ENCODE assay signal across 1 cellular context in genomic region chr10:2791774-2792443, GRCh38.
TF ChIP-seq lines count a peak whose summit lies in the region.

No MANE protein-coding gene starts in this region.

TF ChIP-seq in GM12878, 131 proteins besides CTCF, POLR2A, EP300 and RAD21 (continued from another document and continues in another):
- no peak for TF ChIP-seq CEBPZ (IDR thresholded peaks at IDR 0.05; ENCODE audit: low read depth, low read length)
- no peak for TF ChIP-seq ZNF384 (IDR thresholded peaks at IDR 0.05; ENCODE audit: borderline replicate concordance, low read depth, low read length)
- no peak for TF ChIP-seq ETV6 (conservative IDR thresholded peaks at IDR 0.05 in 1 of 2, IDR thresholded peaks at IDR 0.05 in 1 of 2; ENCODE audit: borderline replicate concordance in 1 of 2, low read depth in 1 of 2)
- TF ChIP-seq BCL11A (IDR thresholded peaks at IDR 0.05; ENCODE audit: low read depth, low read length) = peak; percentile 95
- no peak for TF ChIP-seq ATF3 (IDR thresholded peaks at IDR 0.05; ENCODE audit: borderline replicate concordance, extremely low read depth, low read depth, low read length)
- TF ChIP-seq USF1 (IDR thresholded peaks at IDR 0.05; ENCODE audit: borderline replicate concordance, extremely low read length, insufficient read depth, low read depth, low read length) = no peak
- TF ChIP-seq LARP7 (IDR thresholded peaks at IDR 0.05) = no peak
- peak; percentile 90 for TF ChIP-seq RELB (IDR thresholded peaks at IDR 0.05; ENCODE audit: low read depth)
- no peak for TF ChIP-seq CREB1 (IDR thresholded peaks at IDR 0.05; ENCODE audit: low read depth)
- TF ChIP-seq CBX5 (IDR thresholded peaks at IDR 0.05; ENCODE audit: low read depth) = no peak
- TF ChIP-seq BACH1 (IDR thresholded peaks at IDR 0.05; ENCODE audit: borderline replicate concordance) = no peak
- no peak for TF ChIP-seq NFXL1 (IDR thresholded peaks at IDR 0.05; ENCODE audit: borderline replicate concordance)
- TF ChIP-seq CHD1 (IDR thresholded peaks at IDR 0.05; ENCODE audit: low read depth, low read length) = no peak
- peak; percentile 62; the same call in 1 of the 2 replicates for TF ChIP-seq PAX5 (IDR thresholded peaks at IDR 0.05; ENCODE audit: borderline replicate concordance, low read depth, low read length)
- no peak for TF ChIP-seq SUPT20H (IDR thresholded peaks at IDR 0.05; ENCODE audit: borderline replicate concordance, control insufficient read depth, low read depth, low read length)
- no peak for TF ChIP-seq CREM (IDR thresholded peaks at IDR 0.05; ENCODE audit: low read depth)
- no peak for TF ChIP-seq USF2 (IDR thresholded peaks at IDR 0.05; ENCODE audit: borderline replicate concordance, low read depth, low read length)
- no peak for TF ChIP-seq NR2C1 (IDR thresholded peaks at IDR 0.05)
- no peak for TF ChIP-seq MAX (IDR thresholded peaks at IDR 0.05; ENCODE audit: low read depth, low read length)
- TF ChIP-seq SMC3 (IDR thresholded peaks at IDR 0.05; ENCODE audit: borderline replicate concordance, low read length) = no peak
- TF ChIP-seq GATAD2B (conservative IDR thresholded peaks at IDR 0.05; ENCODE audit: low read depth) = peak; percentile 64; the same call in 1 of the 2 replicates
- no peak for TF ChIP-seq NFYA (IDR thresholded peaks at IDR 0.05; ENCODE audit: borderline replicate concordance, low read depth, low read length)
- TF ChIP-seq ZNF687 (IDR thresholded peaks at IDR 0.05) = no peak
- no peak for TF ChIP-seq TARDBP (IDR thresholded peaks at IDR 0.05; ENCODE audit: borderline replicate concordance)
- no peak for TF ChIP-seq JUND (IDR thresholded peaks at IDR 0.05; ENCODE audit: low read depth, low read length)
- TF ChIP-seq RBBP5 (conservative IDR thresholded peaks at IDR 0.05) = no peak
- no peak for TF ChIP-seq SP1 (IDR thresholded peaks at IDR 0.05; ENCODE audit: low read depth, low read length)
- no peak for TF ChIP-seq MXI1 (IDR thresholded peaks at IDR 0.05; ENCODE audit: low read depth, low read length)
- TF ChIP-seq SPI1 (IDR thresholded peaks at IDR 0.05; ENCODE audit: borderline replicate concordance, insufficient read depth, low read depth, low read length) = peak; percentile 36; the same call in 1 of the 2 replicates
- TF ChIP-seq IRF5 (IDR thresholded peaks at IDR 0.05; ENCODE audit: borderline replicate concordance) = peak; percentile 61; the same call in 1 of the 2 replicates
- TF ChIP-seq MEF2B (IDR thresholded peaks at IDR 0.05; ENCODE audit: partially characterized antibody, poor library complexity, severe bottlenecking) = no peak
- no peak for TF ChIP-seq TAF1 (IDR thresholded peaks at IDR 0.05; ENCODE audit: borderline replicate concordance, low read depth, low read length)
- TF ChIP-seq PAX8 (IDR thresholded peaks at IDR 0.05) = no peak
- no peak for TF ChIP-seq POLR2AphosphoS5 (IDR thresholded peaks at IDR 0.05; ENCODE audit: low read length)
- TF ChIP-seq ZBTB40 (IDR thresholded peaks at IDR 0.05; ENCODE audit: borderline replicate concordance) = no peak
- TF ChIP-seq ZNF24 (IDR thresholded peaks at IDR 0.05) = peak; percentile 97
- TF ChIP-seq FOS (IDR thresholded peaks at IDR 0.05; ENCODE audit: borderline replicate concordance, extremely low read depth, insufficient read length) = no peak
- no peak for TF ChIP-seq SUZ12 (IDR thresholded peaks at IDR 0.05; ENCODE audit: unreplicated experiment)
- TF ChIP-seq TBL1XR1 (IDR thresholded peaks at IDR 0.05; ENCODE audit: low read depth, low read length) = no peak
- no peak for TF ChIP-seq RCOR1 (conservative IDR thresholded peaks at IDR 0.05; ENCODE audit: low read depth, low read length)
- TF ChIP-seq SIX5 (IDR thresholded peaks at IDR 0.05; ENCODE audit: low read depth, low read length, severe bottlenecking) = no peak
- TF ChIP-seq ZZZ3 (IDR thresholded peaks at IDR 0.05; ENCODE audit: control insufficient read depth, insufficient read length, low read depth) = no peak
- TF ChIP-seq IRF3 (IDR thresholded peaks at IDR 0.05) = no peak
- TF ChIP-seq ZNF217 (IDR thresholded peaks at IDR 0.05) = peak; percentile 44; the same call in 1 of the 2 replicates
- no peak for TF ChIP-seq ZNF274 (IDR thresholded peaks at IDR 0.05; ENCODE audit: insufficient read depth, insufficient read length)
- TF ChIP-seq CBX3 (IDR thresholded peaks at IDR 0.05; ENCODE audit: borderline replicate concordance, low read depth) = no peak
